9 cellular contexts compared by ENCODE assay signal in genomic region chr10:26479766-26480492, GRCh38. TPM values are rescaled to one million over a fixed set of nuclear protein-coding genes. Genes with fewer than 3 reads are reported as not detected.
DNase-seq lines count a peak whose midpoint lies in the region; ATAC-seq lines count a peak whose summit lies in the region.
"Had no signal": no experiment of that assay in that cellular context is flagged by ENCODE, and none has a peak within 500 bp of the region (broad histone marks: within the 10 kb centered on the region; RNA-seq: fewer than 3 reads in every experiment).

No MANE protein-coding gene starts in this region.

- H3K36me3 Mint-ChIP-seq in CD4-positive, CD25-positive, alpha-beta regulatory T cell, result peaks cover 20% of the 10 kb centered on the region

- H3K4me3 Mint-ChIP-seq in CD4-positive, CD25-positive, alpha-beta regulatory T cell, result peak overlapping the region; percentile 65 to 91 (median 78)

- H3K4me1 Mint-ChIP-seq in CD4-positive, CD25-positive, alpha-beta regulatory T cell, result peaks cover 25 to 85% (median 61%) of the 10 kb centered on the region in 4 donors

- no peaks in the 10 kb centered on the region for H3K27me3 Mint-ChIP-seq in CD4-positive, CD25-positive, alpha-beta regulatory T cell

- H3K36me3 ChIP-seq in CD4-positive, CD25-positive, alpha-beta regulatory T cell (ENCODE audit: control insufficient read depth, insufficient read depth, low read length), result peaks cover 3% of the 10 kb centered on the region
- H3K36me3 ChIP-seq in effector memory CD4-positive, alpha-beta T cell (ENCODE audit: control insufficient read depth, insufficient read depth, low read length), result no peaks in the 10 kb centered on the region

- peak overlapping the region; percentile 79 to 96 (median 92) for H3K27ac Mint-ChIP-seq in CD4-positive, CD25-positive, alpha-beta regulatory T cell

- H3K27ac ChIP-seq in CD4-positive, CD25-positive, alpha-beta regulatory T cell (ENCODE audit: insufficient read depth, low read length, poor library complexity, severe bottlenecking), result peak overlapping the region; percentile 86
- peak overlapping the region; percentile 52 for H3K27ac ChIP-seq in effector memory CD4-positive, alpha-beta T cell (ENCODE audit: insufficient read depth, low read length, poor library complexity, severe bottlenecking)

- no peaks in the 10 kb centered on the region for H3K27me3 ChIP-seq in CD4-positive, CD25-positive, alpha-beta regulatory T cell (ENCODE audit: control insufficient read depth, insufficient read depth, low read length)
- no peaks in the 10 kb centered on the region for H3K27me3 ChIP-seq in effector memory CD4-positive, alpha-beta T cell (replicated peaks; ENCODE audit: control insufficient read depth, insufficient read depth, low read length, poor library complexity, severe bottlenecking)

- peak in 2 of 3 donors; percentile 61 to 87 for DNase-seq in CD4-positive, CD25-positive, alpha-beta regulatory T cell
- DNase-seq in NAMALWA (ENCODE audit: low spot score), result peak; percentile 70
- DNase-seq in effector memory CD4-positive, alpha-beta T cell, result no peak
- no peak for DNase-seq in HPDE6-E6E7 (ENCODE audit: extremely low spot score)
- DNase-seq in NCI-H526 treated with DMSO at 0.1 percent for 48 hours (lab: John Stamatoyannopoulos, UW), result no peak
- DNase-seq in NCI-H526 (lab: John Stamatoyannopoulos, UW), result no peak
- no peak for DNase-seq in NCI-H187 (lab: John Stamatoyannopoulos, UW)
- DNase-seq: NCI-H1048 had no signal

- H3K4me3 ChIP-seq in CD4-positive, CD25-positive, alpha-beta regulatory T cell (ENCODE audit: low read depth, low read length), result peak overlapping the region; percentile 68
- no peak overlapping the region for H3K4me3 ChIP-seq in effector memory CD4-positive, alpha-beta T cell (ENCODE audit: insufficient read depth, low read depth, low read length, poor library complexity, severe bottlenecking)

- ATAC-seq in CD4-positive, CD25-positive, alpha-beta regulatory T cell (ENCODE audit: low read depth in 2 of 2), result peak; percentile 67 to 76
- ATAC-seq in GM21381 (IDR thresholded peaks at IDR 0.05; ENCODE audit: unreplicated experiment), result peak; percentile 39

- no peaks in the 10 kb centered on the region for H3K9me3 Mint-ChIP-seq in CD4-positive, CD25-positive, alpha-beta regulatory T cell

- no peaks in the 10 kb centered on the region for H3K9me3 ChIP-seq in CD4-positive, CD25-positive, alpha-beta regulatory T cell (ENCODE audit: control insufficient read depth in 2 of 2, low read length in 2 of 2)
- no peaks in the 10 kb centered on the region for H3K9me3 ChIP-seq in effector memory CD4-positive, alpha-beta T cell (ENCODE audit: control insufficient read depth, low read length)

- peaks cover 86% of the 10 kb centered on the region for H3K4me1 ChIP-seq in CD4-positive, CD25-positive, alpha-beta regulatory T cell (ENCODE audit: control insufficient read depth, insufficient read depth, low read length, poor library complexity, severe bottlenecking)
- H3K4me1 ChIP-seq in effector memory CD4-positive, alpha-beta T cell (ENCODE audit: control insufficient read depth, insufficient read depth, low read length, poor library complexity, severe bottlenecking), result peaks cover 57% of the 10 kb centered on the region

RNA-seq across cellular contexts. Expression of gene APBB1IP, which starts 41.8 kb away (rescaled TPM):
- total RNA-seq in CD4-positive, CD25-positive, alpha-beta regulatory T cell, result 86.4 TPM
- polyA plus RNA-seq in CD4-positive, CD25-positive, alpha-beta regulatory T cell, result 10 to 100 TPM; 44.1 to 56.0 (median 50.3) TPM

Comparison
In these comparisons a context has a peak if more than half of its experiments do, and no peak if none do; other contexts are left out.
1. DNase-seq: peak in CD4-positive, CD25-positive, alpha-beta regulatory T cell (2 of 3) and NAMALWA (single experiment); none in effector memory CD4-positive, alpha-beta T cell (0 of 3), HPDE6-E6E7 (single experiment), NCI-H526 treated with DMSO at 0.1 percent for 48 hours (single experiment), NCI-H526 (0 of 2) and NCI-H187 (0 of 2).